16 cellular contexts compared by ENCODE assay signal in the genomic region with DNA sequence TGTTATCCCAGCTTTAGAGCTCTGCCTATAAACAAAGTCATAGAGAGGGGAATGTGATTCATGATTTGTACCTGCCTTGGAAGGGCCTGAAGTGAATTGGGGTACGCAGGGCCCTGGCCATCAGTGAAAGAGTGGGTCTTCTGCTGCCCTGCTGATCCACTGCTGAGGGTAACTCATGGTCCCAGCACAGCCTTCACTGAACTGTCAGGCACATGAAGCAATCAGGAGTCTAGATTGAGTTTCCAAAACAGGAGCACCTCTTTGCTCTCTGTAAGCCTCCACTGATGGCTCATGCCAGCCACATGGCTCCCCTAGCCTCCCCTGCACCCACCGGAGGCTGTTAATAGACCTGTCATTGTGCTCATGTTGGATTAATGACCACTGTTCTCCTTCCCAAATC.
A peak's percentile ranks its signal among the peaks of the same experiment; 100 is the strongest.
DNase-seq lines count a peak whose midpoint lies in the region; ATAC-seq and TF ChIP-seq lines count a peak whose summit lies in the region.
"Had no signal": no experiment of that assay in that cellular context is flagged by ENCODE, and none has a peak within 500 bp of the region (broad histone marks: within the 10 kb centered on the region; RNA-seq: fewer than 3 reads in every experiment).

No MANE protein-coding gene starts in this region.

- H2BK120ac ChIP-seq in trophoblast cell (ENCODE audit: insufficient read depth, low read length, poor library complexity) = no peak overlapping the region

- peaks cover 5% of the 10 kb centered on the region for H3K79me1 ChIP-seq in trophoblast cell (ENCODE audit: low read length)

- no peaks in the 10 kb centered on the region for H4K20me1 ChIP-seq in osteoblast (ENCODE audit: insufficient read depth, low read length)

- no peaks in the 10 kb centered on the region for H3K9me3 ChIP-seq in Caco-2
- H3K9me3 ChIP-seq in trophoblast cell (ENCODE audit: insufficient read depth, low read depth, low read length) = no peaks in the 10 kb centered on the region
- no peaks in the 10 kb centered on the region for H3K9me3 ChIP-seq in thoracic aorta
- H3K9me3 ChIP-seq in osteoblast (ENCODE audit: low read depth, low read length) = no peaks in the 10 kb centered on the region
- H3K9me3 ChIP-seq: BLaER1 treated with 17β-estradiol and CSF1 and Interleukin-3, amounts not matched to agents 10 nM and 100 nM had no signal

- peak overlapping the region; percentile 19 for H2BK12ac ChIP-seq in trophoblast cell (ENCODE audit: low read length)

- H3K4me1 ChIP-seq in Caco-2 (peaks cover 46% of the 10 kb centered on the region), trophoblast cell (ENCODE audit: control insufficient read depth in 1 of 2, insufficient read depth in 2 of 2, low read length in 2 of 2) (peaks cover 13 to 24% of the 10 kb centered on the region in 2 experiments), thoracic aorta (ENCODE audit: control insufficient read depth in 1 of 2, low read depth in 2 of 2) (peaks cover 59 to 98% of the 10 kb centered on the region in 2 donors), osteoblast (ENCODE audit: insufficient read depth, low read length) (peaks cover 35% of the 10 kb centered on the region)

- no peaks in the 10 kb centered on the region for H3K27me3 Mint-ChIP-seq in Caco-2 (ENCODE audit: insufficient read depth, unreplicated experiment)
- H3K27me3 Mint-ChIP-seq: CD4-positive, CD25-positive, alpha-beta regulatory T cell had no signal

- H3K9me3 Mint-ChIP-seq in Caco-2 (ENCODE audit: unreplicated experiment) = no peaks in the 10 kb centered on the region
- H3K9me3 Mint-ChIP-seq: CD4-positive, CD25-positive, alpha-beta regulatory T cell had no signal

- no peak overlapping the region for H3K4me2 ChIP-seq in trophoblast cell (ENCODE audit: low read length)
- H3K4me2 ChIP-seq in osteoblast (ENCODE audit: insufficient read depth, low read length) = no peak overlapping the region
- H3K4me2 ChIP-seq: BLaER1 treated with 17β-estradiol and CSF1 and Interleukin-3, amounts not matched to agents 10 nM and 100 nM had no signal

- H3K36me3 Mint-ChIP-seq in Caco-2 (ENCODE audit: insufficient read depth, unreplicated experiment) = peaks cover 5% of the 10 kb centered on the region
- H3K36me3 Mint-ChIP-seq: CD4-positive, CD25-positive, alpha-beta regulatory T cell had no signal

- no peak for TF ChIP-seq CTCF in Caco-2 (IDR thresholded peaks at IDR 0.05; ENCODE audit: insufficient read depth in 1 of 2, low read depth in 1 of 2, low read length in 1 of 2, severe bottlenecking in 1 of 2, unreplicated experiment in 1 of 2)
- TF ChIP-seq CTCF in coronary artery (IDR thresholded peaks at IDR 0.05) = no peak
- no peak for TF ChIP-seq CTCF in thoracic aorta (IDR thresholded peaks at IDR 0.05)
- TF ChIP-seq CTCF in osteoblast (IDR thresholded peaks at IDR 0.05; ENCODE audit: extremely low read depth, low read depth, low read length) = no peak

- H2AFZ ChIP-seq in trophoblast cell (ENCODE audit: insufficient read depth, low read length, poor library complexity) (no peak overlapping the region), osteoblast (ENCODE audit: low read length) (no peak overlapping the region)
- H2AFZ ChIP-seq: GM23248 had no signal

- H3K4me3 Mint-ChIP-seq in Caco-2 (ENCODE audit: unreplicated experiment) = no peak overlapping the region
- H3K4me3 Mint-ChIP-seq: CD4-positive, CD25-positive, alpha-beta regulatory T cell had no signal

- H3K27me3 ChIP-seq in Caco-2 (replicated peaks; ENCODE audit: control insufficient read depth, insufficient read depth, low read length) = no peaks in the 10 kb centered on the region
- H3K27me3 ChIP-seq in trophoblast cell (ENCODE audit: insufficient read depth, low read length) = no peaks in the 10 kb centered on the region
- no peaks in the 10 kb centered on the region for H3K27me3 ChIP-seq in thoracic aorta (replicated peaks; ENCODE audit: insufficient read depth)
- no peaks in the 10 kb centered on the region for H3K27me3 ChIP-seq in osteoblast (ENCODE audit: insufficient read depth, low read length)
- H3K27me3 ChIP-seq: BLaER1 treated with 17β-estradiol and CSF1 and Interleukin-3, amounts not matched to agents 10 nM and 100 nM had no signal

- H3K23ac ChIP-seq in trophoblast cell (ENCODE audit: low read length) = no peak overlapping the region

- no TSS peak for BruUV-seq in Caco-2 (replicated peaks; lab: Mats Ljungman, UMichigan)

- peaks cover 4% of the 10 kb centered on the region for H3K79me2 ChIP-seq in trophoblast cell (ENCODE audit: control insufficient read depth, insufficient read depth, low read length, poor library complexity)
- H3K79me2 ChIP-seq in osteoblast (ENCODE audit: insufficient read depth, low read length) = peaks cover 2% of the 10 kb centered on the region

- H3K27ac ChIP-seq in coronary artery (peak overlapping the region; percentile 83 to 96), trophoblast cell (ENCODE audit: low read depth, low read length) (no peak overlapping the region), thoracic aorta (peak overlapping the region; percentile 98 to 99), osteoblast (ENCODE audit: low read depth, low read length) (no peak overlapping the region)
- H3K27ac ChIP-seq: BLaER1 treated with 17β-estradiol and CSF1 and Interleukin-3, amounts not matched to agents 10 nM and 100 nM; GM23248; HL-60 had no signal

- H3K9ac ChIP-seq in trophoblast cell (ENCODE audit: low read length) = no peak overlapping the region
- H3K9ac ChIP-seq: BLaER1 treated with 17β-estradiol and CSF1 and Interleukin-3, amounts not matched to agents 10 nM and 100 nM; GM23248 had no signal

- H4K91ac ChIP-seq in trophoblast cell (ENCODE audit: low read depth, low read length) = no peak overlapping the region

- H2BK5ac ChIP-seq in trophoblast cell (ENCODE audit: low read depth, low read length, poor library complexity) = no peak overlapping the region

- no CpG with 5 or more reads among the region's 2 CpGs for WGBS in trophoblast cell (ENCODE audit: extremely low coverage, insufficient coverage, insufficient read length)

- no peak overlapping the region for H3K14ac ChIP-seq in trophoblast cell (ENCODE audit: low read length)

- POLR2A ChIA-PET in Caco-2 (lab: Charles Lee) = no interaction called here

- H3K18ac ChIP-seq in trophoblast cell (ENCODE audit: low read length) = no peak overlapping the region

- CTCF ChIA-PET in Caco-2 (lab: Charles Lee) = no interaction called here

- DNase-seq in Caco-2 (no peak), coronary artery (ENCODE audit: low spot score) (no peak), trophoblast cell (no peak), thoracic aorta (ENCODE audit: low spot score) (no peak), osteoblast (ENCODE audit: insufficient read length, low spot score, missing footprints) (no peak), occipital lobe (lab: John Stamatoyannopoulos, UW) (no peak)
- no peak for DNase-seq in effector CD4-positive, alpha-beta T cell
- DNase-seq: 8988T; AML-193; Calu3; CD4-positive, CD25-positive, alpha-beta regulatory T cell; DMS 273 treated with DMSO at 0.1 percent for 48 hours; GM23248 had no signal

- H4K12ac ChIP-seq in trophoblast cell (ENCODE audit: low read depth, low read length) = no peak overlapping the region

- ATAC-seq in thoracic aorta (ENCODE audit: insufficient number of reproducible peaks, low FRiP score, low read depth) = no peak
- ATAC-seq in GM18517 (IDR thresholded peaks at IDR 0.05; ENCODE audit: unreplicated experiment) = no peak

- H3K4me1 Mint-ChIP-seq in Caco-2 (ENCODE audit: low read depth, unreplicated experiment) = peaks cover 36% of the 10 kb centered on the region
- H3K4me1 Mint-ChIP-seq: CD4-positive, CD25-positive, alpha-beta regulatory T cell had no signal

- H2AK5ac ChIP-seq in trophoblast cell (ENCODE audit: low read length) = no peak overlapping the region

- peak overlapping the region; percentile 22 for H3K4ac ChIP-seq in trophoblast cell (ENCODE audit: low read depth, low read length)

- H3K27ac Mint-ChIP-seq in Caco-2 (ENCODE audit: unreplicated experiment) = peak overlapping the region; percentile 18
- H3K27ac Mint-ChIP-seq: CD4-positive, CD25-positive, alpha-beta regulatory T cell had no signal

- no peak overlapping the region for H3K4me3 ChIP-seq in Caco-2 (ENCODE audit: low read depth, low read length)
- H3K4me3 ChIP-seq in coronary artery = no peak overlapping the region
- no peak overlapping the region for H3K4me3 ChIP-seq in trophoblast cell (ENCODE audit: low read depth, low read length)
- H3K4me3 ChIP-seq in thoracic aorta = no peak overlapping the region
- no peak overlapping the region for H3K4me3 ChIP-seq in osteoblast (ENCODE audit: insufficient read depth, low read length)
- H3K4me3 ChIP-seq: BLaER1 treated with 17β-estradiol and CSF1 and Interleukin-3, amounts not matched to agents 10 nM and 100 nM; GM23248 had no signal

- intact Hi-C loops in Caco-2 (cut with micrococcal nuclease; ENCODE audit: unreplicated experiment) = no loop called here

- H4K8ac ChIP-seq in trophoblast cell (ENCODE audit: low read depth, low read length) = no peak overlapping the region

- no peaks in the 10 kb centered on the region for H3K36me3 ChIP-seq in Caco-2 (ENCODE audit: control insufficient read depth, insufficient read depth, low read length)
- peaks cover 0 to 2% of the 10 kb centered on the region in 2 experiments for H3K36me3 ChIP-seq in trophoblast cell (ENCODE audit: control insufficient read depth in 1 of 2, insufficient read depth in 2 of 2, low read length in 2 of 2)
- no peaks in the 10 kb centered on the region for H3K36me3 ChIP-seq in thoracic aorta
- H3K36me3 ChIP-seq in osteoblast (ENCODE audit: insufficient read depth, low read length) = no peaks in the 10 kb centered on the region
- H3K36me3 ChIP-seq: BLaER1 treated with 17β-estradiol and CSF1 and Interleukin-3, amounts not matched to agents 10 nM and 100 nM had no signal

Comparison
In these comparisons a context has a peak if more than half of its experiments do, and no peak if none do; other contexts are left out.
1. H3K27ac ChIP-seq: peak in coronary artery (2 of 2) and thoracic aorta (2 of 2); none in trophoblast cell (single experiment) and osteoblast (single experiment).